Comparison of ENCODE assay signal across 24 cellular contexts in the genomic region with DNA sequence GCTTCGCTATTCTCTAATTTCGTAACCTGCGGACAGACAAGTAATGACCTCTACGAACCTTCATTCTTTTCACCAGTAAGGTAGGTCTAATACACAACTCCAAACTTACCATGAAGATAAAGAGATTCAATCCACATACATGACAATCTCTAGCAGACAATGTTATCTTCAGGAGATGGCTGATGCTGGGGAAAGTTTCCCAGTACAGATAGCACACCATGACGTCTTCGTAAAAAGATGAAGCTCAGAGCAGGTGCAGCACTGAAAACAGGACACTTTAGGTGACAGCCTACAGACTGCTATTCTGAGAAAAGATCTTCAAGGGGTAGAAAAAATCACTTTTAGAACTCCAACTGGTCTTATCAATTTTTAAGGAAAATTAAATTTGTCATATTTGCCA. TPM values are rescaled to one million over a fixed set of nuclear protein-coding genes. Genes with fewer than 3 reads are reported as not detected.
A peak's percentile ranks its signal among the peaks of the same experiment; 100 is the strongest.
DNase-seq lines count a peak whose midpoint lies in the region; ATAC-seq and TF ChIP-seq lines count a peak whose summit lies in the region.
"Had no signal": no experiment of that assay in that cellular context is flagged by ENCODE, and none has a peak within 500 bp of the region (broad histone marks: within the 10 kb centered on the region; RNA-seq: fewer than 3 reads in every experiment).

No MANE protein-coding gene starts in this region.

- H3K27me3 ChIP-seq in Caco-2 (replicated peaks; ENCODE audit: control insufficient read depth, insufficient read depth, low read length), result no peaks in the 10 kb centered on the region
- no peaks in the 10 kb centered on the region for H3K27me3 ChIP-seq in NT2/D1 (ENCODE audit: insufficient read depth, insufficient read length)
- H3K27me3 ChIP-seq: ascending aorta, neural progenitor cell had no signal

- no peaks in the 10 kb centered on the region for H3K27me3 Mint-ChIP-seq in Caco-2 (ENCODE audit: insufficient read depth, unreplicated experiment)
- no peaks in the 10 kb centered on the region for H3K27me3 Mint-ChIP-seq in chondrocyte (ENCODE audit: low read depth)
- no peaks in the 10 kb centered on the region for H3K27me3 Mint-ChIP-seq in progenitor cell of endocrine pancreas
- H3K27me3 Mint-ChIP-seq: activated B cell treated with CpG ODN at 0.5 μM for 24 hours; activated naive CD8-positive, alpha-beta T cell; CD4-positive, CD25-positive, alpha-beta regulatory T cell; central memory CD8-positive, alpha-beta T cell had no signal

- peaks cover 57% of the 10 kb centered on the region for H3K4me1 Mint-ChIP-seq in Caco-2 (ENCODE audit: low read depth, unreplicated experiment)
- peaks cover 86% of the 10 kb centered on the region for H3K4me1 Mint-ChIP-seq in chondrocyte (ENCODE audit: low read depth)
- H3K4me1 Mint-ChIP-seq in progenitor cell of endocrine pancreas (ENCODE audit: low read depth), result peaks cover 60% of the 10 kb centered on the region
- H3K4me1 Mint-ChIP-seq: CD4-positive, CD25-positive, alpha-beta regulatory T cell; central memory CD8-positive, alpha-beta T cell had no signal

- no peaks in the 10 kb centered on the region for H3K9me3 ChIP-seq in Caco-2
- no peaks in the 10 kb centered on the region for H3K9me3 ChIP-seq in NT2/D1 (ENCODE audit: insufficient read depth, low read length)
- H3K9me3 ChIP-seq: ascending aorta, thoracic aorta had no signal

- H3K4me3 ChIP-seq in Caco-2 (ENCODE audit: low read depth, low read length) (no peak overlapping the region), NT2/D1 (ENCODE audit: insufficient read length, low read depth) (no peak overlapping the region)
- H3K4me3 ChIP-seq: ascending aorta, lung, neural progenitor cell, SK-N-MC, thoracic aorta had no signal

- CTCF ChIA-PET in Caco-2 (lab: Charles Lee), result interaction anchor here (1.7 kb wide), 1 partner anchor 120 kb away, joined by 5 read pairs; no protein-coding TSS in a partner anchor

- H3K4me1 ChIP-seq in Caco-2 (peaks cover 53% of the 10 kb centered on the region), NT2/D1 (ENCODE audit: insufficient read depth, insufficient read length) (peaks cover 19% of the 10 kb centered on the region)
- H3K4me1 ChIP-seq: ascending aorta had no signal

- H3K36me3 ChIP-seq in Caco-2 (ENCODE audit: control insufficient read depth, insufficient read depth, low read length) (no peaks in the 10 kb centered on the region), NT2/D1 (ENCODE audit: insufficient read depth, insufficient read length, low read length) (peaks cover 24% of the 10 kb centered on the region)
- H3K36me3 ChIP-seq: ascending aorta, neural progenitor cell, thoracic aorta had no signal

- DNase-seq in Caco-2, result no peak
- DNase-seq in NT2/D1 (ENCODE audit: low read depth, low spot score), result no peak
- no peak for DNase-seq in chondrocyte (ENCODE audit: low spot score)
- DNase-seq in progenitor cell of endocrine pancreas (ENCODE audit: low spot score, unreplicated experiment), result no peak
- no peak for DNase-seq in mucosa of gallbladder (ENCODE audit: low spot score)
- DNase-seq: activated B cell treated with CpG ODN at 0.5 μM for 24 hours; CD4-positive, CD25-positive, alpha-beta regulatory T cell; glutamatergic neuron; KG1; kidney; NCI-H524; stimulated activated CD4-positive, alpha-beta T cell treated with anti-CD3 and anti-CD28 coated beads, Interleukin-12 subunit alpha, Interleukin-12 subunit beta, amount 100 ng/mL, for 4 hours; stimulated activated CD4-positive, alpha-beta T cell treated with anti-CD3 and anti-CD28 coated beads, Interleukin-4, amount 100 ng/mL, for 4 hours; stimulated activated naive CD4-positive, alpha-beta T cell had no signal

- POLR2A ChIA-PET in Caco-2 (lab: Charles Lee), result no interaction called here

- H3K27ac Mint-ChIP-seq in Caco-2 (ENCODE audit: unreplicated experiment) (peak overlapping the region; percentile 34), chondrocyte (ENCODE audit: unreplicated experiment) (peak overlapping the region; percentile 96), progenitor cell of endocrine pancreas (peak overlapping the region; percentile 85)
- H3K27ac Mint-ChIP-seq: activated B cell treated with CpG ODN at 0.5 μM for 24 hours; activated naive CD8-positive, alpha-beta T cell; activated T-helper 1 cell treated with anti-CD3 and anti-CD28 coated beads, Interleukin-12 subunit alpha, Interleukin-12 subunit beta, Interleukin-2, Interleukin-4 antibody, amounts not matched to agents 30 ng/mL and 10 ng/mL and 1 ng/mL, durations not matched to agents 14 hours and 24 hours and 36 hours; CD4-positive, CD25-positive, alpha-beta regulatory T cell; neural progenitor cell had no signal

- intact Hi-C loops in Caco-2 (cut with micrococcal nuclease; ENCODE audit: unreplicated experiment), result no loop called here

- no TSS peak for BruUV-seq in Caco-2 (replicated peaks; lab: Mats Ljungman, UMichigan)

- H3K9me3 Mint-ChIP-seq in Caco-2 (ENCODE audit: unreplicated experiment), result no peaks in the 10 kb centered on the region
- H3K9me3 Mint-ChIP-seq in chondrocyte (ENCODE audit: low read depth), result no peaks in the 10 kb centered on the region
- no peaks in the 10 kb centered on the region for H3K9me3 Mint-ChIP-seq in progenitor cell of endocrine pancreas (ENCODE audit: low read depth)
- H3K9me3 Mint-ChIP-seq: activated B cell treated with CpG ODN at 0.5 μM for 24 hours; activated T-helper 1 cell treated with anti-CD3 and anti-CD28 coated beads, Interleukin-12 subunit alpha, Interleukin-12 subunit beta, Interleukin-2, Interleukin-4 antibody, amounts not matched to agents 30 ng/mL and 10 ng/mL and 1 ng/mL, durations not matched to agents 14 hours and 24 hours and 36 hours; CD4-positive, CD25-positive, alpha-beta regulatory T cell; central memory CD8-positive, alpha-beta T cell; neural progenitor cell had no signal

- no peak for ATAC-seq in HG02623 (IDR thresholded peaks at IDR 0.05; ENCODE audit: unreplicated experiment)
- ATAC-seq in GM21717 (IDR thresholded peaks at IDR 0.05; ENCODE audit: unreplicated experiment), result no peak

- TF ChIP-seq CTCF in Caco-2 (IDR thresholded peaks at IDR 0.05; ENCODE audit: insufficient read depth in 1 of 2, low read depth in 1 of 2, low read length in 1 of 2, severe bottlenecking in 1 of 2, unreplicated experiment in 1 of 2) (no peak), chondrocyte (IDR thresholded peaks at IDR 0.05) (no peak), progenitor cell of endocrine pancreas (IDR thresholded peaks at IDR 0.05; ENCODE audit: unreplicated experiment) (no peak)

- H3K36me3 Mint-ChIP-seq in Caco-2 (ENCODE audit: insufficient read depth, unreplicated experiment) (no peaks in the 10 kb centered on the region), chondrocyte (ENCODE audit: low read depth) (peaks cover 3% of the 10 kb centered on the region), progenitor cell of endocrine pancreas (ENCODE audit: insufficient read depth) (no peaks in the 10 kb centered on the region)
- H3K36me3 Mint-ChIP-seq: neural progenitor cell had no signal

- H3K9ac ChIP-seq in NT2/D1 (ENCODE audit: insufficient read length, low read depth), result peak overlapping the region; percentile 34
- H3K9ac ChIP-seq: neural progenitor cell had no signal

- H3K4me3 Mint-ChIP-seq in Caco-2 (ENCODE audit: unreplicated experiment), result no peak overlapping the region
- peak overlapping the region; percentile 13 for H3K4me3 Mint-ChIP-seq in chondrocyte (ENCODE audit: unreplicated experiment)
- no peak overlapping the region for H3K4me3 Mint-ChIP-seq in progenitor cell of endocrine pancreas (ENCODE audit: low read depth)
- H3K4me3 Mint-ChIP-seq: activated B cell treated with CpG ODN at 0.5 μM for 24 hours; activated naive CD8-positive, alpha-beta T cell; activated T-helper 1 cell treated with anti-CD3 and anti-CD28 coated beads, Interleukin-12 subunit alpha, Interleukin-12 subunit beta, Interleukin-2, Interleukin-4 antibody, amounts not matched to agents 30 ng/mL and 10 ng/mL and 1 ng/mL, durations not matched to agents 14 hours and 24 hours and 36 hours; CD4-positive, CD25-positive, alpha-beta regulatory T cell; central memory CD8-positive, alpha-beta T cell; neural progenitor cell had no signal

RNA-seq across cellular contexts. Expression of a gene that starts 41.3 kb away (rescaled TPM):
- 31.3 and 32.3 TPM in 2 replicates for total RNA-seq in Caco-2 (2022)
- 34.2 to 37.3 TPM (median 34.9 TPM) in 3 replicates for total RNA-seq in chondrocyte
- 34.2 and 35.0 TPM in 2 replicates for total RNA-seq in progenitor cell of endocrine pancreas
- total RNA-seq in mucosa of gallbladder, result 11.4 TPM

Comparison
In these comparisons a context has a peak if more than half of its experiments do, and no peak if none do; other contexts are left out.
1. H3K27ac Mint-ChIP-seq: peak in every context shown above with its lines; median percentile 96 in chondrocyte; 85 in progenitor cell of endocrine pancreas; 34 in Caco-2.